In the genomic region with DNA sequence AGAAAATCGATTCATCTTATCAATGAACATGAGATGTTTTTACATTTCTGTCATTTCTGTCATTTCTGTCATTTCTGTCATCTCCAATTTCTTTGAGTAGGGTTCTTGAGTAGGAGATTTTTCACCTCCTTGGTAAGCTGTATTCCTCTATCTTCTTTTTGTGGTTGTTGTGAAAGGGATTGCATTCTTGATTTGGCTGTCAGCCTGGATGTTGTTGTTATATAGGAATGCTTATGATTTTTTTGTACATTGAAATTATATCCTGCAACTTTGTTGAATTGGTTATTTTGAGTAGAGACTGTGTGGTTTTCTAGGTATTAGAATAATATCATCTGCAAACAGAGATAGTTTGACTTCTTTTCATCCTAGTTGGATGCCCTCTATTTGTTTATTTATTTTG, we compare ENCODE assay signal across 20 cellular contexts.
"Had no signal": no experiment of that assay in that cellular context is flagged by ENCODE, and none has a peak within 500 bp of the region (broad histone marks: within the 10 kb centered on the region; RNA-seq: fewer than 3 reads in every experiment).

No MANE protein-coding gene starts in this region.

- H3K36me3 ChIP-seq: adrenal gland, neural progenitor cell, ovary, right lobe of liver, stomach, upper lobe of left lung, WERI-Rb-1 had no signal

- H3K4me3 Mint-ChIP-seq: activated naive CD4-positive, alpha-beta T cell treated with anti-CD3 and anti-CD28 coated beads, Interleukin-2, amount 50 U/mL, for 24 hours; central memory CD8-positive, alpha-beta T cell; naive thymus-derived CD4-positive, alpha-beta T cell; neural progenitor cell; stimulated activated effector memory CD8-positive, alpha-beta T cell treated with anti-CD3 and anti-CD28 coated beads, Interleukin-12 subunit alpha, Interleukin-12 subunit beta, amount 100 ng/mL, for 72 hours had no signal

- H3K4me3 ChIP-seq: adrenal gland, body of pancreas, coronary artery, neural progenitor cell, ovary, right lobe of liver, stomach, testis, upper lobe of left lung had no signal

- H3K4me1 Mint-ChIP-seq: activated naive CD4-positive, alpha-beta T cell treated with anti-CD3 and anti-CD28 coated beads, Interleukin-2, amount 50 U/mL, for 24 hours; central memory CD8-positive, alpha-beta T cell; naive thymus-derived CD4-positive, alpha-beta T cell; neural progenitor cell; stimulated activated effector memory CD8-positive, alpha-beta T cell treated with anti-CD3 and anti-CD28 coated beads, Interleukin-12 subunit alpha, Interleukin-12 subunit beta, amount 100 ng/mL, for 72 hours had no signal

- H3K36me3 Mint-ChIP-seq: activated naive CD4-positive, alpha-beta T cell treated with anti-CD3 and anti-CD28 coated beads, Interleukin-2, amount 50 U/mL, for 24 hours; naive thymus-derived CD4-positive, alpha-beta T cell; neural progenitor cell; stimulated activated effector memory CD8-positive, alpha-beta T cell treated with anti-CD3 and anti-CD28 coated beads, Interleukin-12 subunit alpha, Interleukin-12 subunit beta, amount 100 ng/mL, for 72 hours had no signal

- DNase-seq: activated CD4-positive, alpha-beta T cell treated with anti-CD3 and anti-CD28 coated beads, Interleukin-2, amount 50 U/mL, for 4 hours; activated gamma-delta T cell; adrenal gland; body of pancreas; mesendoderm; naive thymus-derived CD4-positive, alpha-beta T cell; ovary; right lobe of liver; small intestine; stimulated activated CD4-positive, alpha-beta T cell treated with anti-CD3 and anti-CD28 coated beads, Interleukin-4, amount 100 ng/mL, for 24 hours; stomach; SW 1271; testis; upper lobe of left lung; WERI-Rb-1 had no signal

- H3K27me3 Mint-ChIP-seq: activated naive CD4-positive, alpha-beta T cell treated with anti-CD3 and anti-CD28 coated beads, Interleukin-2, amount 50 U/mL, for 24 hours; central memory CD8-positive, alpha-beta T cell; naive thymus-derived CD4-positive, alpha-beta T cell had no signal

- H3K27me3 ChIP-seq: adrenal gland, body of pancreas, neural progenitor cell, ovary, right lobe of liver, stomach, testis, upper lobe of left lung had no signal

- H3K9me3 ChIP-seq: adrenal gland, body of pancreas, ovary, right lobe of liver, testis, upper lobe of left lung had no signal

- H3K27ac ChIP-seq: adrenal gland, body of pancreas, coronary artery, neural progenitor cell, ovary, right lobe of liver, stomach, testis, upper lobe of left lung, WERI-Rb-1 had no signal

- H3K27ac Mint-ChIP-seq: activated naive CD4-positive, alpha-beta T cell treated with anti-CD3 and anti-CD28 coated beads, Interleukin-2, amount 50 U/mL, for 24 hours; naive thymus-derived CD4-positive, alpha-beta T cell; neural progenitor cell; stimulated activated effector memory CD8-positive, alpha-beta T cell treated with anti-CD3 and anti-CD28 coated beads, Interleukin-12 subunit alpha, Interleukin-12 subunit beta, amount 100 ng/mL, for 72 hours had no signal

- H3K9me3 Mint-ChIP-seq: neural progenitor cell had no signal

- H3K4me1 ChIP-seq: adrenal gland, body of pancreas, neural progenitor cell, right lobe of liver, stomach, testis, upper lobe of left lung had no signal
